Comparison of ENCODE assay signal across 11 cellular contexts in genomic region chr5:77963795-77964194, GRCh38.
"Had no signal": no experiment of that assay in that cellular context is flagged by ENCODE, and none has a peak within 500 bp of the region (broad histone marks: within the 10 kb centered on the region; RNA-seq: fewer than 3 reads in every experiment).

No MANE protein-coding gene starts in this region.

- FAIRE-seq: H1, H54 had no signal

- H2AFZ ChIP-seq: GM23248, GM23338 had no signal

- H3K9ac ChIP-seq: GM23248 had no signal

- DNase-seq: GM23248, GOT3, H7, H9, HCEC 1CT, HFFc6 had no signal

- H3K27ac ChIP-seq: GM23248 had no signal

- ATAC-seq: GM23338, HCT116 had no signal

- H3K9me3 ChIP-seq: HAP-1 had no signal

- H3K36me3 ChIP-seq: HAP-1 had no signal

- H3K4me2 ChIP-seq: GM23338 had no signal

- H3K4me3 ChIP-seq: GM23248, GM23338, HAP-1 had no signal
